Comparison of ENCODE assay signal across 8 cellular contexts in genomic region chr5:40841068-40841805, GRCh38. TPM values are rescaled to one million over a fixed set of nuclear protein-coding genes. Genes with fewer than 3 reads are reported as not detected.
A peak's percentile ranks its signal among the peaks of the same experiment; 100 is the strongest.
DNase-seq lines count a peak whose midpoint lies in the region; ATAC-seq and TF ChIP-seq lines count a peak whose summit lies in the region.

TSS of gene CARD6 (plus strand) at chr5:40841367. CDS start at chr5:40841383, 16 bp downstream.

- 12 to 26% (median 13%) methylated on average over 9 of the region's 9 CpGs for WGBS in ovary, 3 donors

- H3K36me3 ChIP-seq in SU-DHL-6 (ENCODE audit: low read length) = no peaks in the 10 kb centered on the region
- no peaks in the 10 kb centered on the region for H3K36me3 ChIP-seq in fibroblast of lung (ENCODE audit: control insufficient read depth, insufficient read depth, low read length)
- no peaks in the 10 kb centered on the region for H3K36me3 ChIP-seq in ovary

- H3K4me1 ChIP-seq in fibroblast of lung (ENCODE audit: control insufficient read depth, extremely low read depth, insufficient read depth, low read length) (no peaks in the 10 kb centered on the region), ovary (ENCODE audit: insufficient read depth) (peaks cover 5% of the 10 kb centered on the region)

- H3K79me2 ChIP-seq in SU-DHL-6 (ENCODE audit: insufficient read depth, low read length) (no peaks in the 10 kb centered on the region), fibroblast of lung (ENCODE audit: control insufficient read depth, insufficient read depth, low read length) (no peaks in the 10 kb centered on the region)

- ATAC-seq in HG03135 (IDR thresholded peaks at IDR 0.05; ENCODE audit: unreplicated experiment) (peak; percentile 45), HG02884 (IDR thresholded peaks at IDR 0.05; ENCODE audit: unreplicated experiment) (no peak)

- H3F3A ChIP-seq in SU-DHL-6 (ENCODE audit: insufficient read depth) = no peaks in the 10 kb centered on the region

- H2AFZ ChIP-seq in SU-DHL-6 (ENCODE audit: low read depth, low read length, severe bottlenecking) = peak within 1 kb of the TSS; percentile 61
- peak within 1 kb of the TSS; percentile 65 for H2AFZ ChIP-seq in fibroblast of lung (ENCODE audit: low read length)

- H3K4me3 ChIP-seq in SU-DHL-6 (ENCODE audit: insufficient read depth, low read length, poor library complexity, severe bottlenecking) = no peak within 1 kb of the TSS
- H3K4me3 ChIP-seq in fibroblast of lung (replicated peaks in 1 of 4; ENCODE audit: control extremely low read depth in 1 of 4, insufficient read depth in 1 of 4, low read depth in 3 of 4, low read length in 4 of 4) = peak within 1 kb of the TSS; percentile 38 to 77 (median 66)
- peak within 1 kb of the TSS; percentile 31 for H3K4me3 ChIP-seq in ovary

- peak within 1 kb of the TSS; percentile 27 for H3K4me2 ChIP-seq in SU-DHL-6 (ENCODE audit: low read depth, low read length, poor library complexity, severe bottlenecking)
- peak within 1 kb of the TSS; percentile 90 for H3K4me2 ChIP-seq in fibroblast of lung (ENCODE audit: extremely low read depth, insufficient read depth, low read length)

- H4K20me1 ChIP-seq in SU-DHL-6 (ENCODE audit: low read depth, low read length) (no peaks in the 10 kb centered on the region), fibroblast of lung (ENCODE audit: control insufficient read depth, extremely low read depth, insufficient read depth, low read length) (no peaks in the 10 kb centered on the region)

- no peak within 1 kb of the TSS for H3K27ac ChIP-seq in SU-DHL-6 (ENCODE audit: low read depth, low read length)
- H3K27ac ChIP-seq in fibroblast of lung (ENCODE audit: insufficient read depth, low read length) = peak within 1 kb of the TSS; percentile 87
- no peak within 1 kb of the TSS for H3K27ac ChIP-seq in ovary

- no peaks in the 10 kb centered on the region for H3K9me3 ChIP-seq in SU-DHL-6 (ENCODE audit: insufficient read depth, low read length)
- no peaks in the 10 kb centered on the region for H3K9me3 ChIP-seq in fibroblast of lung (ENCODE audit: control insufficient read depth, insufficient read depth, low read depth, low read length)
- no peaks in the 10 kb centered on the region for H3K9me3 ChIP-seq in ovary

- TF ChIP-seq POLR2A in ovary (IDR thresholded peaks at IDR 0.05) = no peak

- H3K27me3 ChIP-seq in SU-DHL-6 (ENCODE audit: low read length) (no peaks in the 10 kb centered on the region), fibroblast of lung (ENCODE audit: control insufficient read depth, insufficient read depth, low read length) (no peaks in the 10 kb centered on the region), ovary (no peaks in the 10 kb centered on the region)

- H3K9ac ChIP-seq in SU-DHL-6 (ENCODE audit: low read length) (no peak within 1 kb of the TSS), fibroblast of lung (ENCODE audit: insufficient read depth, low read length) (peak within 1 kb of the TSS; percentile 64)

- TF ChIP-seq CTCF in SU-DHL-6 (IDR thresholded peaks at IDR 0.05; ENCODE audit: insufficient read depth, low read length, poor library complexity, severe bottlenecking) (no peak), fibroblast of lung (conservative IDR thresholded peaks at IDR 0.05 in 1 of 2, IDR thresholded peaks at IDR 0.05 in 1 of 2; ENCODE audit: low read depth in 1 of 2, low read length in 2 of 2) (peak in 1 of 2 donors; percentile 15), ovary (IDR thresholded peaks at IDR 0.05) (no peak)

- intact Hi-C loops in ovary (cut with DNase I) = no loop called here

- no peak for TF ChIP-seq EP300 in ovary (IDR thresholded peaks at IDR 0.05)

- no peaks in the 10 kb centered on the region for H3K9me2 ChIP-seq in SU-DHL-6 (replicated peaks; ENCODE audit: insufficient read depth, low read length)

- DNase-seq in NCI-H510A treated with DMSO at 0.1 percent for 48 hours (lab: John Stamatoyannopoulos, UW) (peak; percentile 51), NCI-H510A (lab: John Stamatoyannopoulos, UW) (no peak), fibroblast of lung (ENCODE audit: low read depth in 2 of 2) (peak in 1 of 2 donors; percentile 67), ovary (no peak), D341Med (ENCODE audit: low spot score) (no peak)

RNA-seq across cellular contexts. Expression of gene CARD6, which starts in this region (rescaled TPM):
- total RNA-seq in fibroblast of lung = 12.7 and 14.4 TPM in 2 replicates
- 8.1 and 8.7 TPM in 2 replicates for polyA plus RNA-seq in fibroblast of lung
- polyA plus RNA-seq in fibroblast of lung (2012) = 5.3 and 5.8 TPM in 2 replicates
- 1.8 and 4.3 TPM in 2 replicates for polyA minus RNA-seq in fibroblast of lung (ENCODE audit: low replicate concordance)
- total RNA-seq in ovary = 1 to 10 TPM; 2.0 to 6.3 (median 5.2) TPM
- polyA plus RNA-seq in ovary = 1 to 10 TPM; 3.3 to 9.4 TPM
